ENCODE assay signal across 6 cellular contexts in genomic region chr17:7216242-7217112, GRCh38. TPM values are rescaled to one million over a fixed set of nuclear protein-coding genes. Genes with fewer than 3 reads are reported as not detected.
A peak's percentile ranks its signal among the peaks of the same experiment; 100 is the strongest.
DNase-seq lines count a peak whose midpoint lies in the region; ATAC-seq and TF ChIP-seq lines count a peak whose summit lies in the region.

No MANE protein-coding gene starts in this region.

- BruUV-seq in PC-9 (replicated peaks; lab: Mats Ljungman, UMichigan) = no TSS peak

- intact Hi-C loops in PC-9 (cut with micrococcal nuclease; ENCODE audit: unreplicated experiment) = no loop called here

- H3K27ac Mint-ChIP-seq in stimulated activated memory B cell treated with anti-CD40 and anti-IgM and Interleukin-4, amounts not matched to agents 10 μg/mL and 1 μg/mL and 100 μg/mL, for 72 hours = no peak overlapping the region

- no peaks in the 10 kb centered on the region for H3K36me3 Mint-ChIP-seq in stimulated activated memory B cell treated with anti-CD40 and anti-IgM and Interleukin-4, amounts not matched to agents 10 μg/mL and 1 μg/mL and 100 μg/mL, for 72 hours

- H2AFZ ChIP-seq in PC-9 = no peak overlapping the region

- no peaks in the 10 kb centered on the region for H3K9me3 Mint-ChIP-seq in stimulated activated memory B cell treated with anti-CD40 and anti-IgM and Interleukin-4, amounts not matched to agents 10 μg/mL and 1 μg/mL and 100 μg/mL, for 72 hours

- peak overlapping the region; percentile 51; the same call in 1 of the 2 replicates for H3K4me2 ChIP-seq in PC-9

- peaks cover 9% of the 10 kb centered on the region for H4K20me1 ChIP-seq in PC-9 (ENCODE audit: insufficient read depth)

- no peaks in the 10 kb centered on the region for H3K27me3 ChIP-seq in PC-9 (ENCODE audit: insufficient read depth, low read depth)

- H3K4me3 Mint-ChIP-seq in stimulated activated memory B cell treated with anti-CD40 and anti-IgM and Interleukin-4, amounts not matched to agents 10 μg/mL and 1 μg/mL and 100 μg/mL, for 72 hours = peak overlapping the region; percentile 35

- POLR2A ChIA-PET in PC-9 (lab: Charles Lee; ENCODE audit: unreplicated experiment) = interaction anchor here (0.6 kb wide), 1 partner anchor 25 kb away, joined by 4 read pairs; no protein-coding TSS in a partner anchor

- peaks cover 12% of the 10 kb centered on the region for H3K79me2 ChIP-seq in PC-9 (ENCODE audit: low read depth)

- CTCF ChIA-PET in PC-9 (lab: Charles Lee) = no interaction called here

- TF ChIP-seq CTCF in PC-9 (conservative IDR thresholded peaks at IDR 0.05) = no peak
- TF ChIP-seq CTCF in epithelial cell of proximal tubule (conservative IDR thresholded peaks at IDR 0.05; ENCODE audit: low read depth, low read length) = no peak

- peaks cover 6% of the 10 kb centered on the region for H3K36me3 ChIP-seq in PC-9 (ENCODE audit: low read depth)

- peaks cover 45% of the 10 kb centered on the region for H3F3A ChIP-seq in PC-9 (ENCODE audit: insufficient read depth, low read depth)

- H3K4me3 ChIP-seq in PC-9 (no peak overlapping the region; the same call in 1 of the 2 replicates), epithelial cell of proximal tubule (ENCODE audit: low read depth, low read length) (peak overlapping the region; percentile 65)

- DNase-seq in PC-9 = no peak
- no peak for DNase-seq in epithelial cell of proximal tubule (ENCODE audit: low read depth)
- no peak for DNase-seq in SHP77 (lab: John Stamatoyannopoulos, UW)
- DNase-seq in NCI-H1105 (lab: John Stamatoyannopoulos, UW) = no peak

- H3K4me1 ChIP-seq in PC-9 (replicated peaks; ENCODE audit: insufficient read depth) = peaks cover 30% of the 10 kb centered on the region

- no peaks in the 10 kb centered on the region for H3K9me3 ChIP-seq in PC-9 (ENCODE audit: insufficient read depth, low read depth)

- no peak for ATAC-seq in stimulated activated memory B cell treated with anti-CD40 and anti-IgM and Interleukin-4, amounts not matched to agents 10 μg/mL and 1 μg/mL and 100 μg/mL, for 72 hours
- no peak for ATAC-seq in HG02852 (IDR thresholded peaks at IDR 0.05; ENCODE audit: unreplicated experiment)

- H3K4me1 Mint-ChIP-seq in stimulated activated memory B cell treated with anti-CD40 and anti-IgM and Interleukin-4, amounts not matched to agents 10 μg/mL and 1 μg/mL and 100 μg/mL, for 72 hours = peaks cover 72% of the 10 kb centered on the region

- peaks cover 9% of the 10 kb centered on the region for H3K27me3 Mint-ChIP-seq in stimulated activated memory B cell treated with anti-CD40 and anti-IgM and Interleukin-4, amounts not matched to agents 10 μg/mL and 1 μg/mL and 100 μg/mL, for 72 hours

- no peak overlapping the region for H3K27ac ChIP-seq in PC-9

- no peaks in the 10 kb centered on the region for H3K9me2 ChIP-seq in PC-9 (ENCODE audit: insufficient read depth)

RNA-seq across cellular contexts. Expression of gene DLG4, which starts 3.2 kb away (rescaled TPM):
- total RNA-seq in PC-9 (2021) (27.1 and 32.8 TPM in 2 replicates), epithelial cell of proximal tubule (2.6 and 7.8 TPM in 2 replicates)

RNA-seq across cellular contexts. Expression of gene ACADVL, which starts 3.3 kb away (rescaled TPM):
- total RNA-seq in PC-9 (2021) (531 and 604 TPM in 2 replicates), epithelial cell of proximal tubule (320 and 573 TPM in 2 replicates)

RNA-seq across cellular contexts. Expression of gene DVL2, which starts 17.8 kb away (rescaled TPM):
- total RNA-seq in PC-9 (2021) = 77.9 and 86.8 TPM in 2 replicates
- 46.5 and 68.0 TPM in 2 replicates for total RNA-seq in epithelial cell of proximal tubule

RNA-seq across cellular contexts. Expression of gene PHF23, which starts 22.8 kb away (rescaled TPM):
- total RNA-seq in PC-9 (2021) = 64.5 and 65.8 TPM in 2 replicates
- total RNA-seq in epithelial cell of proximal tubule = 27.1 and 42.8 TPM in 2 replicates

RNA-seq across cellular contexts. Expression of gene GABARAP, which starts 25.8 kb away (rescaled TPM):
- 424 and 457 TPM in 2 replicates for total RNA-seq in PC-9 (2021)
- 298 and 570 TPM in 2 replicates for total RNA-seq in epithelial cell of proximal tubule
